Comparison of ENCODE assay signal across 28 cellular contexts in genomic region chrX:1511829-1512228, GRCh38. TPM values are rescaled to one million over a fixed set of nuclear protein-coding genes. Genes with fewer than 3 reads are reported as not detected.
DNase-seq lines count a peak whose midpoint lies in the region; ATAC-seq, FAIRE-seq and TF ChIP-seq lines count a peak whose summit lies in the region.
"Had no signal": no experiment of that assay in that cellular context is flagged by ENCODE, and none has a peak within 500 bp of the region (broad histone marks: within the 10 kb centered on the region; RNA-seq: fewer than 3 reads in every experiment).

No MANE protein-coding gene starts in this region.

- H3K4me3 Mint-ChIP-seq in activated naive CD8-positive, alpha-beta T cell treated with anti-CD3 and anti-CD28 coated beads, Interleukin-2, amount 50 U/mL, for 24 hours = no peak overlapping the region
- H3K4me3 Mint-ChIP-seq in stimulated activated effector memory CD8-positive, alpha-beta T cell treated with anti-CD3 and anti-CD28 coated beads, Interleukin-12 subunit alpha, Interleukin-12 subunit beta, amount 100 ng/mL, for 72 hours = no peak overlapping the region
- H3K4me3 Mint-ChIP-seq: activated naive CD8-positive, alpha-beta T cell treated with anti-CD3 and anti-CD28 coated beads, Interleukin-2, amount 10 ng/mL, durations not matched to agents 7 days and 5 days; type B pancreatic cell had no signal

- no peak for ATAC-seq in activated naive CD8-positive, alpha-beta T cell treated with anti-CD3 and anti-CD28 coated beads, Interleukin-2, amount 50 U/mL, for 24 hours
- ATAC-seq in stimulated activated effector memory CD8-positive, alpha-beta T cell treated with anti-CD3 and anti-CD28 coated beads, Interleukin-12 subunit alpha, Interleukin-12 subunit beta, amount 100 ng/mL, for 72 hours = no peak
- ATAC-seq: HCT116, lower lobe of right lung had no signal

- no peak for TF ChIP-seq CTCF in DOHH2 (IDR thresholded peaks at IDR 0.05; ENCODE audit: low read depth, low read length, poor library complexity, severe bottlenecking)
- TF ChIP-seq CTCF in GM13977 (IDR thresholded peaks at IDR 0.05; ENCODE audit: extremely low read depth, insufficient read depth, missing control alignments) = no peak

- H3K4me2 ChIP-seq in DOHH2 (ENCODE audit: low read length) = peak overlapping the region; percentile 37
- H3K4me2 ChIP-seq: BLaER1 treated with 17β-estradiol and CSF1 and Interleukin-3, amounts not matched to agents 10 nM and 100 nM had no signal

- no peaks in the 10 kb centered on the region for H3K9me3 Mint-ChIP-seq in activated naive CD8-positive, alpha-beta T cell treated with anti-CD3 and anti-CD28 coated beads, Interleukin-2, amount 50 U/mL, for 24 hours
- H3K9me3 Mint-ChIP-seq in stimulated activated effector memory CD8-positive, alpha-beta T cell treated with anti-CD3 and anti-CD28 coated beads, Interleukin-12 subunit alpha, Interleukin-12 subunit beta, amount 100 ng/mL, for 72 hours = no peaks in the 10 kb centered on the region

- H3K27me3 Mint-ChIP-seq in activated naive CD8-positive, alpha-beta T cell treated with anti-CD3 and anti-CD28 coated beads, Interleukin-2, amount 50 U/mL, for 24 hours = no peaks in the 10 kb centered on the region
- H3K27me3 Mint-ChIP-seq: activated naive CD8-positive, alpha-beta T cell treated with anti-CD3 and anti-CD28 coated beads, Interleukin-2, amount 10 ng/mL, durations not matched to agents 7 days and 5 days had no signal

- peak overlapping the region; percentile 36 for H3K27ac Mint-ChIP-seq in activated naive CD8-positive, alpha-beta T cell treated with anti-CD3 and anti-CD28 coated beads, Interleukin-2, amount 50 U/mL, for 24 hours
- peak overlapping the region; percentile 46 for H3K27ac Mint-ChIP-seq in stimulated activated effector memory CD8-positive, alpha-beta T cell treated with anti-CD3 and anti-CD28 coated beads, Interleukin-12 subunit alpha, Interleukin-12 subunit beta, amount 100 ng/mL, for 72 hours
- H3K27ac Mint-ChIP-seq: type B pancreatic cell had no signal

- peak overlapping the region; percentile 15; the same call in 1 of the 2 replicates for H3K4me3 ChIP-seq in DOHH2 (ENCODE audit: low read length)
- H3K4me3 ChIP-seq: BLaER1 treated with 17β-estradiol and CSF1 and Interleukin-3, amounts not matched to agents 10 nM and 100 nM; lower lobe of right lung; Peyer's patch; SJSA1 had no signal

- no peaks in the 10 kb centered on the region for H3K27me3 ChIP-seq in DOHH2 (ENCODE audit: control insufficient read depth, low read length)
- H3K27me3 ChIP-seq: BLaER1 treated with 17β-estradiol and CSF1 and Interleukin-3, amounts not matched to agents 10 nM and 100 nM; Peyer's patch; SJSA1 had no signal

- peaks cover 17% of the 10 kb centered on the region for H3K36me3 Mint-ChIP-seq in activated naive CD8-positive, alpha-beta T cell treated with anti-CD3 and anti-CD28 coated beads, Interleukin-2, amount 50 U/mL, for 24 hours (ENCODE audit: low read depth)
- H3K36me3 Mint-ChIP-seq in stimulated activated effector memory CD8-positive, alpha-beta T cell treated with anti-CD3 and anti-CD28 coated beads, Interleukin-12 subunit alpha, Interleukin-12 subunit beta, amount 100 ng/mL, for 72 hours = peaks cover 47% of the 10 kb centered on the region
- H3K36me3 Mint-ChIP-seq: type B pancreatic cell had no signal

- peak; percentile 44 for DNase-seq in activated CD8-positive, alpha-beta memory T cell treated with anti-CD3 and anti-CD28 coated beads for 24 hours
- DNase-seq in activated CD8-positive, alpha-beta memory T cell treated with anti-CD3 and anti-CD28 coated beads, Interleukin-2, amount 50 U/mL, for 48 hours = no peak
- DNase-seq in activated naive CD8-positive, alpha-beta T cell treated with anti-CD3 and anti-CD28 coated beads, Interleukin-2, amount 50 U/mL, for 24 hours = no peak
- peak in 1 of 2 donors; percentile 49 for DNase-seq in stimulated activated effector memory CD8-positive, alpha-beta T cell treated with anti-CD3 and anti-CD28 coated beads, Interleukin-12 subunit alpha, Interleukin-12 subunit beta, amount 100 ng/mL, for 72 hours (ENCODE audit: low spot score in 2 of 2)
- DNase-seq in T-helper 2 cell (no peak), GM13977 (ENCODE audit: low spot score) (no peak), frontal cortex (ENCODE audit: low spot score in 2 of 2) (no peak)
- DNase-seq: activated CD4-positive, alpha-beta T cell treated with anti-CD3 and anti-CD28 coated beads, Interleukin-2, amount 50 U/mL, for 48 hours; activated T-cell treated with anti-CD3 and anti-CD28 coated beads, Interleukin-2, amount 50 U/mL, for 1 hour; central memory CD4-positive, alpha-beta T cell; head of caudate nucleus; Karpas-422; kidney glomerular epithelial cell; lower lobe of right lung; NCI-H1694 treated with DMSO at 0.1 percent for 48 hours; NCI-H2171 treated with DMSO at 0.1 percent for 48 hours; NCI-H526; nucleus accumbens; Peyer's patch had no signal

- peaks cover 23% of the 10 kb centered on the region for H3F3A ChIP-seq in DOHH2 (ENCODE audit: control insufficient read depth, insufficient read depth)

- H3K4me1 ChIP-seq in DOHH2 (ENCODE audit: control insufficient read depth, low read length) = peaks cover 61% of the 10 kb centered on the region
- H3K4me1 ChIP-seq: Peyer's patch, SJSA1 had no signal

- peaks cover 9% of the 10 kb centered on the region for H3K4me1 Mint-ChIP-seq in activated naive CD8-positive, alpha-beta T cell treated with anti-CD3 and anti-CD28 coated beads, Interleukin-2, amount 50 U/mL, for 24 hours
- H3K4me1 Mint-ChIP-seq in stimulated activated effector memory CD8-positive, alpha-beta T cell treated with anti-CD3 and anti-CD28 coated beads, Interleukin-12 subunit alpha, Interleukin-12 subunit beta, amount 100 ng/mL, for 72 hours = peaks cover 27% of the 10 kb centered on the region

- H3K27ac ChIP-seq in DOHH2 (ENCODE audit: low read depth, low read length) = peak overlapping the region; percentile 51
- H3K27ac ChIP-seq: BLaER1 treated with 17β-estradiol and CSF1 and Interleukin-3, amounts not matched to agents 10 nM and 100 nM; epithelial cell of prostate; lower lobe of right lung; Peyer's patch; SJSA1 had no signal

- FAIRE-seq in frontal cortex (lab: Jason Lieb, UNC) = no peak

- peaks cover 71% of the 10 kb centered on the region for H3K36me3 ChIP-seq in DOHH2 (ENCODE audit: control insufficient read depth, low read length)
- H3K36me3 ChIP-seq: lower lobe of right lung, Peyer's patch, SJSA1 had no signal

- H3K9me3 ChIP-seq in DOHH2 (ENCODE audit: control insufficient read depth, insufficient read depth, low read length) = no peaks in the 10 kb centered on the region
- H3K9me3 ChIP-seq: lower lobe of right lung, Peyer's patch, SJSA1 had no signal

- 0 out of 2 replicates have a peak, but pooled peaks cover 4% of the 10 kb centered on the region for H4K20me1 ChIP-seq in DOHH2 (ENCODE audit: control insufficient read depth, insufficient read depth, low read depth, low read length)

- no peaks in the 10 kb centered on the region for H3K9me2 ChIP-seq in DOHH2 (replicated peaks; ENCODE audit: control insufficient read depth, low read length)

- H3K79me2 ChIP-seq in DOHH2 (ENCODE audit: control insufficient read depth, low read length) = peaks cover 88% of the 10 kb centered on the region

- in situ Hi-C loops in GM13977 (cut with MboI; ENCODE audit: low pct_unique_long_range_greater_than_20kb, low sequenced_read_pairs, unreplicated experiment) = no loop called here

RNA-seq across cellular contexts. Expression of gene P2RY8, which starts 25.2 kb away (rescaled TPM):
- under 0.01 TPM for total RNA-seq in frontal cortex
- total RNA-seq: G401, pulmonary artery endothelial cell, SJSA1 had no signal

RNA-seq across cellular contexts. Expression of gene ASMTL, which starts 59.1 kb away (rescaled TPM):
- total RNA-seq in frontal cortex = 10.6 TPM
